In the genomic region with DNA sequence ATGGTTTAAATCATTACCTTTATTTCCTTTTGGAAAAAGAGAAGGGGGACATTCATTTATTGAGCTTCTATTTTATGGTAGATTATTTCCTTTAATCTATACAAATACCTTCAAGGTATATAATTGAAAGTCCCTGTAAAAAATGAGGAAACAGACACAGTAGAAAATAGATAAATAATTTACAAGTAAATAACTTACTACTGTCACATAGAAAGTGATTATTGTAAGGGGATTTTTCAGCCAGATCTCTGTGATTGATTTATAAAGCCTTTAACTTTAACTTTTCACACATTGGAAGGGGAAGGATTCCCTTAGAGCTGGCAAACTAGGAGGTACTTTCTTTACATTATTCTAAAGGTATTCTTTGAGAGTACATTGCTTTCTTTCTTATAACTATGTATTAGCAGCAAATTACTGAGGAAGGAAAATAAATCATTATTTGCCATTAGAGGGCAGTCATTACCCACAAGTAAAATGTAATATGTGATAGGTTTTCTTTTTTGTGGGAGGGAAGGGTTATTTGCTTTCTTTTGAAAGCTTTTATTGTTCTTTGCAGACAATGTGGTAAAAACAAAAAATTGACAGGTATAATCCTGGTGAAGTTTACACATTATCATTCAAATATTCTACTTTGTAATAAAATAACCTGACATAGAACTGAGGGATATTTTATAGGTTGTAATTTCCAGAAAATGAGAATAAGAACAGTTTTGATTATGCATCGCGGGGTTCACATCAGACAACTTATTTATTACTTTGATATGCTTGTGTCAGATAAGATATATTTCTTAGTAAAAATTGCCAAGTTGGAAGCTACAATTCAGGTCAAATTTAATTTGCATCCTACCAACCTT, we compare ENCODE assay signal across 9 cellular contexts. TPM values are rescaled to one million over a fixed set of nuclear protein-coding genes. Genes with fewer than 3 reads are reported as not detected.
A peak's percentile ranks its signal among the peaks of the same experiment; 100 is the strongest.
DNase-seq lines count a peak whose midpoint lies in the region; ATAC-seq and TF ChIP-seq lines count a peak whose summit lies in the region.
"Had no signal": no experiment of that assay in that cellular context is flagged by ENCODE, and none has a peak within 500 bp of the region (broad histone marks: within the 10 kb centered on the region; RNA-seq: fewer than 3 reads in every experiment).

No MANE protein-coding gene starts in this region.

- H3K27me3 Mint-ChIP-seq in GM23338 (ENCODE audit: insufficient read depth, low read depth, poor library complexity), result no peaks in the 10 kb centered on the region
- peaks cover 12% of the 10 kb centered on the region for H3K27me3 Mint-ChIP-seq in activated CD4-positive, alpha-beta memory T cell treated with anti-CD3 and anti-CD28 coated beads, Interleukin-2, amount 10 ng/mL, durations not matched to agents 7 days and 5 days

- H3K27ac Mint-ChIP-seq in GM23338, result no peak overlapping the region
- no peak overlapping the region for H3K27ac Mint-ChIP-seq in activated CD4-positive, alpha-beta memory T cell treated with anti-CD3 and anti-CD28 coated beads, Interleukin-2, amount 10 ng/mL, durations not matched to agents 7 days and 5 days
- H3K27ac Mint-ChIP-seq: activated naive CD4-positive, alpha-beta T cell treated with anti-CD3 and anti-CD28 coated beads, Interleukin-2, amount 50 U/mL, for 24 hours had no signal

- no peak overlapping the region for H3K4me3 Mint-ChIP-seq in GM23338
- no peak overlapping the region for H3K4me3 Mint-ChIP-seq in activated CD4-positive, alpha-beta memory T cell treated with anti-CD3 and anti-CD28 coated beads, Interleukin-2, amount 10 ng/mL, durations not matched to agents 7 days and 5 days
- H3K4me3 Mint-ChIP-seq: activated naive CD4-positive, alpha-beta T cell treated with anti-CD3 and anti-CD28 coated beads, Interleukin-2, amount 50 U/mL, for 24 hours had no signal

- H3K4me3 ChIP-seq in GM23338 (no peak overlapping the region), astrocyte of the cerebellum (ENCODE audit: low read depth, low read length) (no peak overlapping the region), left lung (no peak overlapping the region)

- H3F3A ChIP-seq in GM23338 (replicated peaks; ENCODE audit: low read depth), result no peaks in the 10 kb centered on the region

- H3K4me2 ChIP-seq in GM23338, result no peak overlapping the region

- no peak for ATAC-seq in GM23338
- peak; percentile 61 for ATAC-seq in left lung

- H3K36me3 ChIP-seq in GM23338 (ENCODE audit: insufficient read depth), result no peaks in the 10 kb centered on the region
- no peaks in the 10 kb centered on the region for H3K36me3 ChIP-seq in left lung

- H3K9me2 ChIP-seq in GM23338 (ENCODE audit: insufficient read depth), result no peaks in the 10 kb centered on the region

- H3K4me1 ChIP-seq in GM23338 (ENCODE audit: insufficient read depth), result no peaks in the 10 kb centered on the region
- H3K4me1 ChIP-seq in left lung, result no peaks in the 10 kb centered on the region

- no peaks in the 10 kb centered on the region for H3K9me3 ChIP-seq in left lung

- no peaks in the 10 kb centered on the region for H3K27me3 ChIP-seq in GM23338 (ENCODE audit: insufficient read depth)
- no peaks in the 10 kb centered on the region for H3K27me3 ChIP-seq in left lung

- POLR2A ChIA-PET in activated CD4-positive, alpha-beta memory T cell treated with anti-CD3 and anti-CD28 coated beads, Interleukin-2, amount 10 ng/mL, durations not matched to agents 7 days and 5 days (lab: Charles Lee), result interaction anchor here (0.9 kb wide), 1 partner anchor 254 kb away, joined by 3 read pairs; no protein-coding TSS in a partner anchor

- DNase-seq in NCI-H146 (lab: John Stamatoyannopoulos, UW) (peak; percentile 2), NCI-H146 treated with DMSO at 0.1 percent for 48 hours (lab: John Stamatoyannopoulos, UW; ENCODE audit: unreplicated experiment) (no peak), GM23338 (ENCODE audit: low spot score) (peak; percentile 63), MV-4-11 (lab: John Stamatoyannopoulos, UW) (peak; percentile 36), astrocyte of the cerebellum (ENCODE audit: low read depth) (peak; percentile 31), left lung (no peak), occipital lobe (lab: John Stamatoyannopoulos, UW) (no peak)
- DNase-seq in activated CD4-positive, alpha-beta memory T cell treated with anti-CD3 and anti-CD28 coated beads, Interleukin-2, amount 10 ng/mL, durations not matched to agents 7 days and 5 days, result no peak

- H3K79me2 ChIP-seq in GM23338 (replicated peaks; ENCODE audit: insufficient read depth), result no peaks in the 10 kb centered on the region

- no peaks in the 10 kb centered on the region for H3K36me3 Mint-ChIP-seq in GM23338 (ENCODE audit: low read depth)
- no peaks in the 10 kb centered on the region for H3K36me3 Mint-ChIP-seq in activated CD4-positive, alpha-beta memory T cell treated with anti-CD3 and anti-CD28 coated beads, Interleukin-2, amount 10 ng/mL, durations not matched to agents 7 days and 5 days (ENCODE audit: low read depth)
- H3K36me3 Mint-ChIP-seq: activated naive CD4-positive, alpha-beta T cell treated with anti-CD3 and anti-CD28 coated beads, Interleukin-2, amount 50 U/mL, for 24 hours had no signal

- H3K27ac ChIP-seq in GM23338 (ENCODE audit: low read depth) (no peak overlapping the region), left lung (no peak overlapping the region)

- CTCF ChIA-PET in activated CD4-positive, alpha-beta memory T cell treated with anti-CD3 and anti-CD28 coated beads, Interleukin-2, amount 10 ng/mL, durations not matched to agents 7 days and 5 days (lab: Charles Lee), result interaction anchor here (0.7 to 2.2 kb wide), 6 partner anchors 217 to 236 kb away, joined by 3 to 13 read pairs (median 4); no protein-coding TSS in a partner anchor

- intact Hi-C loops in left lung (cut with DNase I), result loop anchor here in 1 of 2 donors (5.0 kb wide), 1 partner anchor 220 kb away; no protein-coding TSS in a partner anchor

- in situ Hi-C loops in astrocyte of the cerebellum (cut with HindIII; ENCODE audit: low sequenced_read_pairs), result no loop called here

- no peaks in the 10 kb centered on the region for H3K4me1 Mint-ChIP-seq in GM23338
- H3K4me1 Mint-ChIP-seq in activated CD4-positive, alpha-beta memory T cell treated with anti-CD3 and anti-CD28 coated beads, Interleukin-2, amount 10 ng/mL, durations not matched to agents 7 days and 5 days, result no peaks in the 10 kb centered on the region
- H3K4me1 Mint-ChIP-seq: activated naive CD4-positive, alpha-beta T cell treated with anti-CD3 and anti-CD28 coated beads, Interleukin-2, amount 50 U/mL, for 24 hours had no signal

- no peak overlapping the region for H2AFZ ChIP-seq in GM23338

- no peaks in the 10 kb centered on the region for H4K20me1 ChIP-seq in GM23338 (replicated peaks; ENCODE audit: insufficient read depth)

- no peaks in the 10 kb centered on the region for H3K9me3 Mint-ChIP-seq in GM23338
- no peaks in the 10 kb centered on the region for H3K9me3 Mint-ChIP-seq in activated CD4-positive, alpha-beta memory T cell treated with anti-CD3 and anti-CD28 coated beads, Interleukin-2, amount 10 ng/mL, durations not matched to agents 7 days and 5 days
- H3K9me3 Mint-ChIP-seq: activated naive CD4-positive, alpha-beta T cell treated with anti-CD3 and anti-CD28 coated beads, Interleukin-2, amount 50 U/mL, for 24 hours had no signal

- TF ChIP-seq CTCF in GM23338 (conservative IDR thresholded peaks at IDR 0.05; ENCODE audit: low read depth in 2 of 2), result peak in 1 of 2 experiments; percentile 72; a peak in 3 of 4 replicates
- no peak for TF ChIP-seq CTCF in astrocyte of the cerebellum (IDR thresholded peaks at IDR 0.05; ENCODE audit: low read depth, low read length, missing control alignments)
- TF ChIP-seq CTCF in left lung (IDR thresholded peaks at IDR 0.05), result peak; percentile 49 to 55

TF ChIP-seq in GM23338, 12 proteins besides CTCF, POLR2A, EP300 and RAD21:
- TF ChIP-seq STAT1 (IDR thresholded peaks at IDR 0.05; ENCODE audit: unreplicated experiment) (no peak), ZNF114 (CRISPR knock-in tag; IDR thresholded peaks at IDR 0.05) (no peak), CREB1 (CRISPR knock-in tag; IDR thresholded peaks at IDR 0.05; ENCODE audit: low read depth) (no peak)

RNA-seq across cellular contexts. Expression of a gene that starts 24.8 kb away (rescaled TPM):
- total RNA-seq in GM23338 (2014; rRNA removed; shearing (Covaris generic)), result 79.1 and 95.1 TPM in 2 replicates
- 33.1 and 43.1 TPM in 2 replicates for polyA plus RNA-seq in GM23338 (2016; fragmentation: Nextera tagmentation; extraction: Ambion mirVana)
- total RNA-seq in left lung, result 10 to 100 TPM; 48.0 to 54.5 TPM
- total RNA-seq in activated CD4-positive, alpha-beta memory T cell treated with anti-CD3 and anti-CD28 coated beads, Interleukin-2, amount 10 ng/mL, durations not matched to agents 7 days and 5 days, result 10 to 100 TPM; 40.8 to 43.7 TPM
- total RNA-seq in occipital lobe, result 98.1 TPM

Comparison
In these comparisons a context has a peak if more than half of its experiments do, and no peak if none do; other contexts are left out.
1. DNase-seq: peak in NCI-H146 (single experiment), GM23338 (single experiment), MV-4-11 (single experiment) and astrocyte of the cerebellum (single experiment); none in NCI-H146 treated with DMSO at 0.1 percent for 48 hours (single experiment), left lung (0 of 2), activated CD4-positive, alpha-beta memory T cell treated with anti-CD3 and anti-CD28 coated beads, Interleukin-2, amount 10 ng/mL, durations not matched to agents 7 days and 5 days (single experiment) and occipital lobe (single experiment).